ENCODE assay signal across 11 cellular contexts in the genomic region with DNA sequence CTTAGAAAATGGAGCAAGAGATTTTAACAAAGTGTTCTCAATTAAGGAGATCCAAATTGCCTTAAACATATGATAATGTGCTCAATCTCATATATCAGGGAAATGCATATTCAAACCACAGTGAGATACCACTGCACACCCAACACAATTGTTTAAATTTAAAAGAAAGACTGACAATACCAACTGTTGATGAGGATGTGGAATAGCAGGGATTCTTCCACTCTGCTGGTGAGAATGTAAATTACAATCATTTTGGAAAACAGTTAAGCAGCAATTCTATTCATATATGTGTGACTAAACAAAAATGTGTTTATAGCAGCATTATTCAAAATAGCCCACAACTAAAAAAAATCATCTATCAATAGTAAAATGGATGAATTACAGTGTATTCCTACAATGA.
DNase-seq lines count a peak whose midpoint lies in the region; ATAC-seq and TF ChIP-seq lines count a peak whose summit lies in the region.
"Had no signal": no experiment of that assay in that cellular context is flagged by ENCODE, and none has a peak within 500 bp of the region (broad histone marks: within the 10 kb centered on the region; RNA-seq: fewer than 3 reads in every experiment).

No MANE protein-coding gene starts in this region.

- H3K27me3 ChIP-seq in heart left ventricle (no peaks in the 10 kb centered on the region), right atrium auricular region (no peaks in the 10 kb centered on the region)
- H3K27me3 ChIP-seq: MG63, ovary had no signal

- TF ChIP-seq POLR2A in heart left ventricle (IDR thresholded peaks at IDR 0.05): no peak

- TF ChIP-seq CTCF in heart left ventricle (IDR thresholded peaks at IDR 0.05) (peak in 7 of 12 donors; percentile 13 to 31 (median 20)), right atrium auricular region (IDR thresholded peaks at IDR 0.05) (peak in 1 of 2 donors; percentile 48), fibroblast of the aortic adventitia (IDR thresholded peaks at IDR 0.05; ENCODE audit: insufficient read depth, low read length) (peak; percentile 52)

- no peak for ATAC-seq in heart left ventricle
- no peak for ATAC-seq in GM19035 (IDR thresholded peaks at IDR 0.05; ENCODE audit: unreplicated experiment)
- no peak for ATAC-seq in GM21515 (IDR thresholded peaks at IDR 0.05; ENCODE audit: unreplicated experiment)

- H3K27ac ChIP-seq in heart left ventricle (no peak overlapping the region), right atrium auricular region (no peak overlapping the region)
- H3K27ac ChIP-seq: ovary had no signal

- intact Hi-C loops in heart left ventricle (cut with DNase I): no loop called here

- H3K4me1 ChIP-seq in heart left ventricle (peaks cover 0 to 27% (median 8%) of the 10 kb centered on the region in 12 donors), right atrium auricular region (peaks cover 0 to 18% of the 10 kb centered on the region in 2 donors)

- DNase-seq in heart left ventricle (no peak), right atrium auricular region (ENCODE audit: low spot score) (no peak), SK-MEL-5 (ENCODE audit: low read depth, low spot score) (peak; percentile 60), fibroblast of the aortic adventitia (ENCODE audit: low read depth) (peak; percentile 28), iPS-NIHi11 (ENCODE audit: low spot score) (no peak)
- no peak for DNase-seq in stimulated activated CD4-positive, alpha-beta T cell treated with anti-CD3 and anti-CD28 coated beads, Interleukin-4, amount 100 ng/mL, for 24 hours
- DNase-seq: MG63, NCI-H774, ovary had no signal

- peaks cover 0 to 17% (median 4%) of the 10 kb centered on the region in 9 donors for H3K36me3 ChIP-seq in heart left ventricle
- H3K36me3 ChIP-seq in right atrium auricular region: no peaks in the 10 kb centered on the region
- H3K36me3 ChIP-seq: ovary had no signal

- H3K4me3 ChIP-seq in heart left ventricle (no peak overlapping the region), right atrium auricular region (no peak overlapping the region), fibroblast of the aortic adventitia (ENCODE audit: low read depth, low read length) (no peak overlapping the region)
- H3K4me3 ChIP-seq: MG63, ovary had no signal

- in situ Hi-C loops in SK-MEL-5 (cut with HindIII; ENCODE audit: low pct_unique_long_range_greater_than_20kb, low sequenced_read_pairs): no loop called here

- H3K9me3 ChIP-seq in heart left ventricle: no peaks in the 10 kb centered on the region
- no peaks in the 10 kb centered on the region for H3K9me3 ChIP-seq in right atrium auricular region
- H3K9me3 ChIP-seq: MG63, ovary had no signal

Comparison
In these comparisons a context has a peak if more than half of its experiments do, and no peak if none do; other contexts are left out.
1. DNase-seq: peak in SK-MEL-5 (single experiment) and fibroblast of the aortic adventitia (single experiment); none in heart left ventricle (0 of 5), right atrium auricular region (single experiment), iPS-NIHi11 (single experiment) and stimulated activated CD4-positive, alpha-beta T cell treated with anti-CD3 and anti-CD28 coated beads, Interleukin-4, amount 100 ng/mL, for 24 hours (single experiment).